17 cellular contexts compared by ENCODE assay signal in genomic region chr17:15180121-15180561, GRCh38.
"Had no signal": no experiment of that assay in that cellular context is flagged by ENCODE, and none has a peak within 500 bp of the region (broad histone marks: within the 10 kb centered on the region; RNA-seq: fewer than 3 reads in every experiment).

No MANE protein-coding gene starts in this region.

- H3K9me3 Mint-ChIP-seq: activated naive CD4-positive, alpha-beta T cell treated with anti-CD3 and anti-CD28 coated beads, Interleukin-2, amount 10 ng/mL, durations not matched to agents 7 days and 5 days; activated T-helper 17 cell treated with anti-CD3 and anti-CD28 coated beads, Interleukin-2, amount 50 U/mL, for 72 hours; nephron progenitor cell; stimulated activated naive CD8-positive, alpha-beta T cell treated with anti-CD3 and anti-CD28 coated beads, Interleukin-15, Interleukin-2, amounts not matched to agents 100 ng/mL and 50 ng/mL, for 24 hours; T-helper 2 cell treated with Interferon-gamma antibody and Interleukin-4, amounts not matched to agents 5 μg/mL and 100 μg/mL, for 36 hours had no signal

- H3K36me3 ChIP-seq: gastroesophageal sphincter, left ventricle myocardium inferior, upper lobe of right lung had no signal

- H3K27ac Mint-ChIP-seq: activated CD4-positive, alpha-beta T cell treated with anti-CD3 and anti-CD28 coated beads for 36 hours; activated CD8-positive, alpha-beta T cell treated with anti-CD3 and anti-CD28 coated beads, Interleukin-2, amount 10 ng/mL, durations not matched to agents 7 days and 5 days; activated naive CD4-positive, alpha-beta T cell treated with anti-CD3 and anti-CD28 coated beads, Interleukin-2, amount 10 ng/mL, durations not matched to agents 7 days and 5 days; activated T-helper 17 cell treated with anti-CD3 and anti-CD28 coated beads, Interleukin-2, amount 50 U/mL, for 72 hours; nephron progenitor cell; stimulated activated naive CD8-positive, alpha-beta T cell treated with anti-CD3 and anti-CD28 coated beads, Interleukin-15, Interleukin-2, amounts not matched to agents 100 ng/mL and 50 ng/mL, for 24 hours; T-helper 2 cell treated with Interferon-gamma antibody and Interleukin-4, amounts not matched to agents 5 μg/mL and 100 μg/mL, for 36 hours had no signal

- H3K36me3 Mint-ChIP-seq: activated naive CD4-positive, alpha-beta T cell treated with anti-CD3 and anti-CD28 coated beads, Interleukin-2, amount 10 ng/mL, durations not matched to agents 7 days and 5 days had no signal

- H3K27me3 ChIP-seq: testis, upper lobe of right lung had no signal

- H3K27ac ChIP-seq: epithelial cell of prostate, gastroesophageal sphincter, left ventricle myocardium inferior, testis, upper lobe of right lung had no signal

- H3K27me3 Mint-ChIP-seq: activated naive CD4-positive, alpha-beta T cell treated with anti-CD3 and anti-CD28 coated beads, Interleukin-2, amount 10 ng/mL, durations not matched to agents 7 days and 5 days had no signal

- H3K4me3 Mint-ChIP-seq: activated CD4-positive, alpha-beta T cell treated with anti-CD3 and anti-CD28 coated beads for 36 hours; activated CD8-positive, alpha-beta T cell treated with anti-CD3 and anti-CD28 coated beads, Interleukin-2, amount 10 ng/mL, durations not matched to agents 7 days and 5 days; activated naive CD4-positive, alpha-beta T cell treated with anti-CD3 and anti-CD28 coated beads, Interleukin-2, amount 10 ng/mL, durations not matched to agents 7 days and 5 days; activated T-helper 17 cell treated with anti-CD3 and anti-CD28 coated beads, Interleukin-2, amount 50 U/mL, for 72 hours; nephron progenitor cell; stimulated activated naive CD8-positive, alpha-beta T cell treated with anti-CD3 and anti-CD28 coated beads, Interleukin-15, Interleukin-2, amounts not matched to agents 100 ng/mL and 50 ng/mL, for 24 hours; T-helper 2 cell treated with Interferon-gamma antibody and Interleukin-4, amounts not matched to agents 5 μg/mL and 100 μg/mL, for 36 hours had no signal

- H3K4me1 ChIP-seq: testis had no signal

- DNase-seq: activated CD4-positive, alpha-beta T cell treated with anti-CD3 and anti-CD28 coated beads for 36 hours; activated CD8-positive, alpha-beta T cell treated with anti-CD3 and anti-CD28 coated beads, Interleukin-2, amount 10 ng/mL, durations not matched to agents 7 days and 5 days; activated naive CD4-positive, alpha-beta T cell treated with anti-CD3 and anti-CD28 coated beads, Interleukin-2, amount 10 ng/mL, durations not matched to agents 7 days and 5 days; central memory CD4-positive, alpha-beta T cell; effector memory CD4-positive, alpha-beta T cell; left ventricle myocardium inferior; mesenchymal stem cell; nephron progenitor cell; stimulated activated CD4-positive, alpha-beta T cell treated with anti-CD3 and anti-CD28 coated beads, Interleukin-2, amount 100 ng/mL, for 48 hours; stimulated activated CD8-positive, alpha-beta memory T cell treated with anti-CD3 and anti-CD28 coated beads, Interleukin-4, amount 100 ng/mL, for 48 hours; testis; upper lobe of right lung had no signal

- ATAC-seq: activated CD4-positive, alpha-beta T cell treated with anti-CD3 and anti-CD28 coated beads for 36 hours; activated CD8-positive, alpha-beta T cell treated with anti-CD3 and anti-CD28 coated beads, Interleukin-2, amount 10 ng/mL, durations not matched to agents 7 days and 5 days; activated T-helper 17 cell treated with anti-CD3 and anti-CD28 coated beads, Interleukin-2, amount 50 U/mL, for 72 hours; gastroesophageal sphincter; upper lobe of right lung had no signal

- H3K9me3 ChIP-seq: gastroesophageal sphincter, left ventricle myocardium inferior, testis, upper lobe of right lung had no signal

- H3K4me1 Mint-ChIP-seq: activated CD4-positive, alpha-beta T cell treated with anti-CD3 and anti-CD28 coated beads for 36 hours; activated naive CD4-positive, alpha-beta T cell treated with anti-CD3 and anti-CD28 coated beads, Interleukin-2, amount 10 ng/mL, durations not matched to agents 7 days and 5 days; activated T-helper 17 cell treated with anti-CD3 and anti-CD28 coated beads, Interleukin-2, amount 50 U/mL, for 72 hours had no signal

- H3K4me3 ChIP-seq: gastroesophageal sphincter, left ventricle myocardium inferior, testis, upper lobe of right lung had no signal
